Comparison of ENCODE assay signal across 14 cellular contexts in the genomic region with DNA sequence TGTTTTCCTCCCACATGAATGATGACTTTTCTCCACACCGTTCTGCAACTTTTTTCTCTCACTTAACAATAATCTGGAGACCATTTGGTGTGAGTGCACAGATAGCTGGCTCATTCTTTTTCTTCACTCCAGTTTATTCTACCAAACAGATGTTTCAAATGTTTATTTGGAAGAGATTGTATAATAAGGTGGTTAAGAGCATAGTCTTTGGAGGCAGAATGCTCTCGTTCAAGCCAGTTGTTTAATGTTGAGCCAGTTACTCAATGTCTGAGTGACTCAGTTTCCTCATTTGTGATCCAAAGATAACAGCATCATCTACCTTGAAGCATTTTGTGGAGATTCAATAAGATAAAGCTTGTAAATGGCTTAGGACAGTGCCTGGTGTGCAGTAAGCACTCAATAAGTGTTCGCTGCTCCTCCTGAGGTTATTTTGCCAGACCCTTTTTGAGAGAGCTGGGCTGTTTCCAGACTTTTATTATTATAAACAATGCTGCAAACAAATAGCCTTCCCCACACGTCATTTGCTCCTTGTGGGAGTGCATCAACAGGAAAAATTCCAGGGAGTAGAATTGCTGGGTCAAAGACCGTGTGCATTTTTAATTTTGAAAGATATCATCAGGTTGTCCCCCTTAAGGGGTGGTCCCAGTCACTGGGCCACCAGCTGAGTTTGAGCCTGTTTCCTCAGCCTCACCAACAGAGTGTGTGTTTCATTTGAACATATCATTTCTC.
"Had no signal": no experiment of that assay in that cellular context is flagged by ENCODE, and none has a peak within 500 bp of the region (broad histone marks: within the 10 kb centered on the region; RNA-seq: fewer than 3 reads in every experiment).

No MANE protein-coding gene starts in this region.

- H3K4me3 ChIP-seq: breast epithelium, esophagus muscularis mucosa, lower lobe of right lung had no signal

- H3K4me1 ChIP-seq: breast epithelium had no signal

- H3K9ac ChIP-seq: parathyroid adenoma had no signal

- H3K27ac ChIP-seq: breast epithelium, esophagus muscularis mucosa, lower lobe of right lung, parathyroid adenoma had no signal

- DNase-seq: activated CD4-positive, alpha-beta T cell treated with anti-CD3 and anti-CD28 coated beads, Interleukin-2, amount 50 U/mL, for 4 hours; activated CD8-positive, alpha-beta memory T cell treated with anti-CD3 and anti-CD28 coated beads, Interleukin-2, amount 10 ng/mL, durations not matched to agents 7 days and 5 days; activated effector memory CD4-positive, alpha-beta T cell treated with anti-CD3 and anti-CD28 coated beads, Interleukin-2, amount 50 U/mL, for 16 hours; activated T-cell treated with anti-CD3 and anti-CD28 coated beads, Interleukin-2, amount 50 U/mL, for 4 hours; anterior cingulate cortex; hypothalamus; lower lobe of right lung; midbrain; naive B cell; retina; SW 1271 had no signal

- H3K9me3 ChIP-seq: breast epithelium, esophagus muscularis mucosa, lower lobe of right lung had no signal

- H2AFZ ChIP-seq: parathyroid adenoma had no signal

- H3K79me2 ChIP-seq: parathyroid adenoma had no signal

- H3K36me3 ChIP-seq: breast epithelium, esophagus muscularis mucosa, lower lobe of right lung had no signal

- H3K27me3 ChIP-seq: breast epithelium, esophagus muscularis mucosa had no signal

- ATAC-seq: activated CD8-positive, alpha-beta memory T cell treated with anti-CD3 and anti-CD28 coated beads, Interleukin-2, amount 10 ng/mL, durations not matched to agents 7 days and 5 days; activated T-cell treated with anti-CD3 and anti-CD28 coated beads, Interleukin-2, amount 50 U/mL, for 4 hours; lower lobe of right lung had no signal
